In genomic region chr7:98669417-98670015, GRCh38 we compare ENCODE assay signal across 13 cellular contexts. TPM values are rescaled to one million over a fixed set of nuclear protein-coding genes. Genes with fewer than 3 reads are reported as not detected.
DNase-seq lines count a peak whose midpoint lies in the region; ATAC-seq lines count a peak whose summit lies in the region.
"Had no signal": no experiment of that assay in that cellular context is flagged by ENCODE, and none has a peak within 500 bp of the region (broad histone marks: within the 10 kb centered on the region; RNA-seq: fewer than 3 reads in every experiment).

No MANE protein-coding gene starts in this region.

- ATAC-seq in sciatic nerve = peak; percentile 88
- ATAC-seq: T-cell had no signal

- intact Hi-C loops in sciatic nerve (cut with DNase I) = no loop called here

- DNase-seq in NCI-H82 (lab: John Stamatoyannopoulos, UW) = peak; percentile 5
- DNase-seq in NCI-H82 treated with DMSO at 0.1 percent for 48 hours (lab: John Stamatoyannopoulos, UW; ENCODE audit: unreplicated experiment) = no peak
- DNase-seq in LHCN-M2 (ENCODE audit: low read depth) = peak; percentile 83
- peak; percentile 90 for DNase-seq in NCI-H69 (lab: John Stamatoyannopoulos, UW)
- no peak for DNase-seq in sciatic nerve (ENCODE audit: low spot score)
- no peak for DNase-seq in globus pallidus (ENCODE audit: low spot score)
- DNase-seq in NCI-H1930 (lab: John Stamatoyannopoulos, UW) = no peak
- no peak for DNase-seq in mesenteric fat pad (ENCODE audit: low spot score)
- DNase-seq: DMS53, NCI-H2081 treated with DMSO at 0.1 percent for 48 hours, NCI-H510A, T-cell had no signal

RNA-seq across cellular contexts. Expression of gene NPTX2, which starts 52.4 kb away (rescaled TPM):
- 3,060 and 3,846 TPM in 2 replicates for total RNA-seq in LHCN-M2 (2014; rRNA removed)
- 307 TPM for polyA plus RNA-seq in LHCN-M2 (2012)
- 3.8 TPM for total RNA-seq in sciatic nerve
- 23.8 TPM for total RNA-seq in mesenteric fat pad
- total RNA-seq: A172 had no signal

Comparison
In these comparisons a context has a peak if more than half of its experiments do, and no peak if none do; other contexts are left out.
1. DNase-seq: peak in NCI-H82 (single experiment), LHCN-M2 (single experiment) and NCI-H69 (single experiment); none in NCI-H82 treated with DMSO at 0.1 percent for 48 hours (single experiment), sciatic nerve (single experiment), globus pallidus (single experiment), NCI-H1930 (0 of 2) and mesenteric fat pad (single experiment).
2. RNA of gene NPTX2, which starts 52.4 kb away (total RNA-seq): 3,060 to 3,846 TPM in LHCN-M2; 23.8 TPM in mesenteric fat pad (single experiment) and 3.8 TPM in sciatic nerve (single experiment); every median in the first group is over 100 times any median in the second.